ENCODE assay signal across 31 cellular contexts in genomic region chr7:282621-283020, GRCh38. TPM values are rescaled to one million over a fixed set of nuclear protein-coding genes. Genes with fewer than 3 reads are reported as not detected.
"Had no signal": no experiment of that assay in that cellular context is flagged by ENCODE, and none has a peak within 500 bp of the region (broad histone marks: within the 10 kb centered on the region; RNA-seq: fewer than 3 reads in every experiment).

No MANE protein-coding gene starts in this region.

- H3K4me3 Mint-ChIP-seq: activated CD8-positive, alpha-beta T cell treated with anti-CD3 and anti-CD28 coated beads, Interleukin-2, amount 10 ng/mL, durations not matched to agents 7 days and 5 days; activated naive CD4-positive, alpha-beta T cell treated with anti-CD3 and anti-CD28 coated beads, Interleukin-2, amount 50 U/mL, for 24 hours; activated T-cell treated with anti-CD3 and anti-CD28 coated beads, Interleukin-2, amount 50 U/mL, for 24 hours; activated T-helper 1 cell treated with anti-CD3 and anti-CD28 coated beads, Interleukin-12 subunit alpha, Interleukin-12 subunit beta, Interleukin-2, Interleukin-4 antibody, amounts not matched to agents 30 ng/mL and 10 ng/mL and 1 ng/mL, durations not matched to agents 14 hours and 24 hours and 36 hours; T-helper 1 cell treated with Interleukin-12 subunit alpha and Interleukin-12 subunit beta and Interleukin-4 antibody, amounts not matched to agents 30 μg/mL and 1 μg/mL, for 36 hours; WTC11 had no signal

- H3K27ac Mint-ChIP-seq: activated CD8-positive, alpha-beta T cell treated with anti-CD3 and anti-CD28 coated beads, Interleukin-2, amount 10 ng/mL, durations not matched to agents 7 days and 5 days; activated naive CD4-positive, alpha-beta T cell treated with anti-CD3 and anti-CD28 coated beads, Interleukin-2, amount 50 U/mL, for 24 hours; activated T-cell treated with anti-CD3 and anti-CD28 coated beads, Interleukin-2, amount 50 U/mL, for 24 hours; activated T-helper 1 cell treated with anti-CD3 and anti-CD28 coated beads, Interleukin-12 subunit alpha, Interleukin-12 subunit beta, Interleukin-2, Interleukin-4 antibody, amounts not matched to agents 30 ng/mL and 10 ng/mL and 1 ng/mL, durations not matched to agents 14 hours and 24 hours and 36 hours; T-helper 1 cell treated with Interleukin-12 subunit alpha and Interleukin-12 subunit beta and Interleukin-4 antibody, amounts not matched to agents 30 μg/mL and 1 μg/mL, for 36 hours; WTC11 had no signal

- H3K9me3 Mint-ChIP-seq: activated naive CD4-positive, alpha-beta T cell treated with anti-CD3 and anti-CD28 coated beads, Interleukin-2, amount 50 U/mL, for 24 hours; activated T-cell treated with anti-CD3 and anti-CD28 coated beads, Interleukin-2, amount 50 U/mL, for 24 hours; activated T-helper 1 cell treated with anti-CD3 and anti-CD28 coated beads, Interleukin-12 subunit alpha, Interleukin-12 subunit beta, Interleukin-2, Interleukin-4 antibody, amounts not matched to agents 30 ng/mL and 10 ng/mL and 1 ng/mL, durations not matched to agents 14 hours and 24 hours and 36 hours; T-helper 1 cell treated with Interleukin-12 subunit alpha and Interleukin-12 subunit beta and Interleukin-4 antibody, amounts not matched to agents 30 μg/mL and 1 μg/mL, for 36 hours had no signal

- H3K4me3 ChIP-seq: breast epithelium had no signal

- H3K27me3 ChIP-seq: breast epithelium had no signal

- H3K9me3 ChIP-seq: breast epithelium had no signal

- DNase-seq: activated CD4-positive, alpha-beta T cell treated with anti-CD3 and anti-CD28 coated beads for 48 hours; activated CD4-positive, alpha-beta T cell treated with anti-CD3 and anti-CD28 coated beads, Interleukin-2, amount 50 U/mL, for 4 hours; activated CD4-positive, CD25-positive, alpha-beta regulatory T cell treated with anti-CD3 and anti-CD28 coated beads, Interleukin-2, amount 50 U/mL, for 72 hours; activated CD8-positive, alpha-beta T cell treated with anti-CD3 and anti-CD28 coated beads, Interleukin-2, amount 10 ng/mL, durations not matched to agents 7 days and 5 days; activated effector memory CD4-positive, alpha-beta T cell treated with Interleukin-2 at 50 U/mL for 16 hours; activated naive CD4-positive, alpha-beta T cell; activated T-cell treated with anti-CD3 and anti-CD28 coated beads, Interleukin-2, amount 50 U/mL, for 24 hours; IMR-90; KG1; NCI-H1092; NCI-H1417 treated with DMSO at 0.1 percent for 48 hours; NCI-H1694; NCI-H2029; NCI-H2107; NCI-H2171 treated with DMSO at 0.1 percent for 48 hours; NCI-H345; NCI-H510A; NCI-H526 treated with DMSO at 0.1 percent for 48 hours; NK-92 treated with Interleukin-12 subunit alpha and Interleukin-12 subunit beta, amount 100 ng/mL, for 24 hours; OCI-M1; RPMI8226; SHP77 treated with DMSO at 0.1 percent for 48 hours had no signal

- H3K36me3 ChIP-seq: breast epithelium had no signal

- ATAC-seq: activated CD8-positive, alpha-beta T cell treated with anti-CD3 and anti-CD28 coated beads, Interleukin-2, amount 10 ng/mL, durations not matched to agents 7 days and 5 days; Panc1; WTC11 had no signal

- H3K4me1 Mint-ChIP-seq: activated naive CD4-positive, alpha-beta T cell treated with anti-CD3 and anti-CD28 coated beads, Interleukin-2, amount 50 U/mL, for 24 hours; WTC11 had no signal

- H3K36me3 Mint-ChIP-seq: activated naive CD4-positive, alpha-beta T cell treated with anti-CD3 and anti-CD28 coated beads, Interleukin-2, amount 50 U/mL, for 24 hours had no signal

- H3K4me1 ChIP-seq: breast epithelium had no signal

- H3K27ac ChIP-seq: breast epithelium had no signal

RNA-seq across cellular contexts. Expression of gene FOXL3, which starts 7.3 kb away (rescaled TPM):
- total RNA-seq: activated CD8-positive, alpha-beta T cell treated with anti-CD3 and anti-CD28 coated beads, Interleukin-2, amount 10 ng/mL, durations not matched to agents 7 days and 5 days; activated T-helper 1 cell treated with anti-CD3 and anti-CD28 coated beads, Interleukin-12 subunit alpha, Interleukin-12 subunit beta, Interleukin-2, Interleukin-4 antibody, amounts not matched to agents 30 ng/mL and 10 ng/mL and 1 ng/mL, durations not matched to agents 14 hours and 24 hours and 36 hours; aorta; breast epithelium; IMR-90; MCF 10A; SK-MEL-5; WTC11 had no signal
- polyA plus RNA-seq: aorta, IMR-90 had no signal
